Comparison of ENCODE assay signal across 8 cellular contexts in the genomic region with DNA sequence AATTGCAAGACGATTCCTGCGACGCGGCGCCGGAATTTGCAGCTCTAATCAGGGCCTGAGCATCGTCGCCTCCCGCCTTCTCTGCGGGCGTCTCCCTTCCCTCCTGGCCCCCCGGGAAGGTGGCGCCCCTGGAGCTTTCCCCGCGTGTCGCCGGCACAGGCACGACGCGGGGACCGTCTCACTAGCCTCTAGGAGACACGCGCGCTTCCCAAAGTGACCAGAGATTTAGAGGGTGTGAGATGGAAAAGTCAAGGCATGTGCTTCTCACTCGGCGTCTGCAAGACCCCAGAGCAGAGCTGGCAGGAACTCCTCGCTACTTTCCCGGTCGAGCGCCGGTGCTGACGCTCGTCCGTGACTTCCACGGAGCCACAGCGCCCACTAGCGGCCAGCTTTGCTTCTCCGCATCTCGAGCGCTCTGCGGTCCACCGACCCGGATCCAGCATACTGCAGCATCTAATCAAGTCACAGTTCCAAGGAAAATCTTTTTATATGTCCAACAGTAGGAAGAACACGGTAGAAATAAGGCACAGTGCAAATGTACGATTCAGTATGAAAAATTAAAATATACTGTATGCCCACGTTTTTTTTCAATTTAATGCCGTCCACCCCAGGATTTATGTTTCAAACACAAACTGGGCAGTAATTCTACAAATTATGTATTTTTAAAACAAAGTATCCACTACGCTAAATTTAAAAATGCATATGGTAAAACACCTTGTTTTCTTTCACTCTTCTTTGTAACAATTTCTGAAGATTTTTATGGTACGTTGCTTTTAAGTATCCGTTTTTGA. TPM values are rescaled to one million over a fixed set of nuclear protein-coding genes. Genes with fewer than 3 reads are reported as not detected.
A peak's percentile ranks its signal among the peaks of the same experiment; 100 is the strongest.
DNase-seq lines count a peak whose midpoint lies in the region; ATAC-seq and TF ChIP-seq lines count a peak whose summit lies in the region.

No MANE protein-coding gene starts in this region.

- H3K27ac ChIP-seq in duodenal mucosa (ENCODE audit: low read depth, low read length) (no peak overlapping the region), lower lobe of right lung (peak overlapping the region; percentile 74)

- H3K27ac Mint-ChIP-seq in activated CD4-positive, alpha-beta memory T cell treated with anti-CD3 and anti-CD28 coated beads for 36 hours = peak overlapping the region; percentile 73

- peaks cover 3 to 4% of the 10 kb centered on the region in 2 donors for H3K36me3 ChIP-seq in duodenal mucosa (ENCODE audit: control insufficient read depth in 1 of 2, insufficient read depth in 2 of 2, low read length in 2 of 2)
- H3K36me3 ChIP-seq in lower lobe of right lung = peaks cover 9% of the 10 kb centered on the region

- CTCF ChIA-PET in activated CD4-positive, alpha-beta memory T cell treated with anti-CD3 and anti-CD28 coated beads for 36 hours (lab: Charles Lee) = interaction anchor here (0.5 to 3.7 kb wide), 21 partner anchors 10 to 1645 kb away, joined by 3 to 57 read pairs (median 3); a partner anchor contains a TSS

- intact Hi-C loops in activated CD4-positive, alpha-beta memory T cell treated with anti-CD3 and anti-CD28 coated beads for 36 hours (cut with micrococcal nuclease) = loop anchor here (1.0 to 10.0 kb wide), 6 partner anchors 32 to 1762 kb away; a partner anchor contains a TSS
- intact Hi-C loops in lower lobe of right lung (cut with DNase I) = loop anchor here (10.0 kb wide), 1 partner anchor 452 kb away; no protein-coding TSS in a partner anchor

- H3K9me3 ChIP-seq in duodenal mucosa (ENCODE audit: control insufficient read depth in 1 of 2, low read length in 2 of 2) = no peaks in the 10 kb centered on the region
- no peaks in the 10 kb centered on the region for H3K9me3 ChIP-seq in lower lobe of right lung

- ATAC-seq in GM19025 (IDR thresholded peaks at IDR 0.05; ENCODE audit: low read depth, unreplicated experiment) = peak; percentile 12
- ATAC-seq in HG03354 (IDR thresholded peaks at IDR 0.05; ENCODE audit: poor library complexity, severe bottlenecking, unreplicated experiment) = peak; percentile 49
- ATAC-seq in lower lobe of right lung = peak; percentile 74 to 82

- POLR2A ChIA-PET in activated CD4-positive, alpha-beta memory T cell treated with anti-CD3 and anti-CD28 coated beads for 36 hours (lab: Charles Lee) = interaction anchor here (0.5 to 2.0 kb wide), 3 partner anchors 26 to 31 kb away, joined by 3 to 13 read pairs (median 3); a partner anchor contains a TSS

- peaks cover 26% of the 10 kb centered on the region for H3K27me3 Mint-ChIP-seq in activated CD4-positive, alpha-beta memory T cell treated with anti-CD3 and anti-CD28 coated beads for 36 hours

- H3K4me1 ChIP-seq in duodenal mucosa (ENCODE audit: control insufficient read depth in 1 of 2, insufficient read depth in 2 of 2, low read length in 2 of 2) = peaks cover 2 to 9% of the 10 kb centered on the region in 2 donors
- peaks cover 35% of the 10 kb centered on the region for H3K4me1 ChIP-seq in lower lobe of right lung

- DNase-seq in Ammon's horn (ENCODE audit: low spot score) (peak; percentile 96), NCI-H526 treated with DMSO at 0.1 percent for 48 hours (lab: John Stamatoyannopoulos, UW) (peak; percentile 83), lower lobe of right lung (peak; percentile 93)
- DNase-seq in activated CD4-positive, alpha-beta memory T cell treated with anti-CD3 and anti-CD28 coated beads for 36 hours = peak; percentile 87
- DNase-seq in stimulated activated CD4-positive, alpha-beta T cell treated with anti-CD3 and anti-CD28 coated beads, TNF-alpha, amount 100 ng/mL, for 1 hour (ENCODE audit: low read depth in 3 of 3, low spot score in 1 of 3) = peak; percentile 58 to 91 (median 74)

- H3K27me3 ChIP-seq in duodenal mucosa (ENCODE audit: control insufficient read depth in 1 of 2, insufficient read depth in 2 of 2, low read length in 2 of 2) (no peaks in the 10 kb centered on the region), lower lobe of right lung (ENCODE audit: low read depth) (peaks cover 6% of the 10 kb centered on the region)

- peak overlapping the region; percentile 45 to 63 for H3K9ac ChIP-seq in duodenal mucosa (ENCODE audit: low read depth in 1 of 2, low read length in 2 of 2)

- peaks cover 6% of the 10 kb centered on the region for H3K36me3 Mint-ChIP-seq in activated CD4-positive, alpha-beta memory T cell treated with anti-CD3 and anti-CD28 coated beads for 36 hours

- TF ChIP-seq CTCF in lower lobe of right lung (IDR thresholded peaks at IDR 0.05) = peak; percentile 97

- H3K4me1 Mint-ChIP-seq in activated CD4-positive, alpha-beta memory T cell treated with anti-CD3 and anti-CD28 coated beads for 36 hours (ENCODE audit: low read depth) = peaks cover 16% of the 10 kb centered on the region

- no peaks in the 10 kb centered on the region for H3K9me3 Mint-ChIP-seq in activated CD4-positive, alpha-beta memory T cell treated with anti-CD3 and anti-CD28 coated beads for 36 hours

- peak overlapping the region; percentile 84 for H3K4me3 Mint-ChIP-seq in activated CD4-positive, alpha-beta memory T cell treated with anti-CD3 and anti-CD28 coated beads for 36 hours

- peak overlapping the region; percentile 75 to 81 for H3K4me3 ChIP-seq in duodenal mucosa (ENCODE audit: low read depth in 1 of 2, low read length in 2 of 2)
- peak overlapping the region; percentile 88 for H3K4me3 ChIP-seq in lower lobe of right lung

RNA-seq across cellular contexts. Expression of a gene that starts 1.0 kb away (rescaled TPM):
- under 1 TPM in 1 of 2 experiments, not detected in 1; 0.07 TPM for total RNA-seq in activated CD4-positive, alpha-beta memory T cell treated with anti-CD3 and anti-CD28 coated beads for 36 hours
- total RNA-seq in lower lobe of right lung = 47.0 TPM

RNA-seq across cellular contexts. Expression of a gene that starts 31.5 kb away (rescaled TPM):
- total RNA-seq in activated CD4-positive, alpha-beta memory T cell treated with anti-CD3 and anti-CD28 coated beads for 36 hours = 10 to 100 TPM; 81.0 to 87.1 TPM
- 108 TPM for total RNA-seq in lower lobe of right lung

Comparison
In these comparisons a context has a peak if more than half of its experiments do, and no peak if none do; other contexts are left out.
1. ATAC-seq: peak in every context shown above with its lines; median percentile 78 in lower lobe of right lung; 49 in HG03354; 12 in GM19025.
2. RNA of a gene that starts 1.0 kb away (total RNA-seq): 47.0 TPM in lower lobe of right lung (single experiment); 0.07 TPM in activated CD4-positive, alpha-beta memory T cell treated with anti-CD3 and anti-CD28 coated beads for 36 hours; every median in the first group is over 10 times any median in the second.
3. Peak in every context shown above with its lines, with median percentiles within 50 percentile points of each other: DNase-seq.